ENCODE assay signal across 8 cellular contexts in genomic region chr17:27353469-27354050, GRCh38. TPM values are rescaled to one million over a fixed set of nuclear protein-coding genes. Genes with fewer than 3 reads are reported as not detected.
DNase-seq lines count a peak whose midpoint lies in the region; ATAC-seq and TF ChIP-seq lines count a peak whose summit lies in the region.

No MANE protein-coding gene starts in this region.

- H3K27ac Mint-ChIP-seq in endodermal cell, result peak overlapping the region; percentile 97

- ATAC-seq in GM19463 (IDR thresholded peaks at IDR 0.05; ENCODE audit: unreplicated experiment), result peak; percentile 81

- DNase-seq in COLO829 (ENCODE audit: low spot score) (peak; percentile 92), HPDE6-E6E7 (ENCODE audit: extremely low spot score) (peak; percentile 93), NOMO-1 (lab: John Stamatoyannopoulos, UW; ENCODE audit: unreplicated experiment in 2 of 2) (peak; percentile 75 to 85), endodermal cell (peak; percentile 98), midbrain (lab: John Stamatoyannopoulos, UW) (peak; percentile 84)
- peak; percentile 63 for DNase-seq in activated CD8-positive, alpha-beta memory T cell treated with anti-CD3 and anti-CD28 coated beads, Interleukin-2, amount 50 U/mL, for 24 hours (ENCODE audit: extremely low read depth)
- DNase-seq in stimulated activated CD8-positive, alpha-beta memory T cell treated with anti-CD3 and anti-CD28 coated beads, Interleukin-15, amount 100 ng/mL, for 48 hours (ENCODE audit: low read depth in 2 of 2), result peak; percentile 87

- H3K36me3 ChIP-seq in endodermal cell (ENCODE audit: control insufficient read depth, insufficient read depth, low read length), result no peaks in the 10 kb centered on the region

- TF ChIP-seq CTCF in endodermal cell (conservative IDR thresholded peaks at IDR 0.05), result peak; percentile 99

- peaks cover 6% of the 10 kb centered on the region for H3K4me1 Mint-ChIP-seq in endodermal cell

- H3K9me3 ChIP-seq in endodermal cell (ENCODE audit: control insufficient read depth, low read length), result no peaks in the 10 kb centered on the region

- H3K27ac ChIP-seq in endodermal cell (ENCODE audit: low read depth, low read length), result peak overlapping the region; percentile 87

- H3K4me3 ChIP-seq in endodermal cell (ENCODE audit: low read length), result peak overlapping the region; percentile 90

- no peaks in the 10 kb centered on the region for H3K27me3 ChIP-seq in endodermal cell (ENCODE audit: control insufficient read depth, insufficient read depth, low read length, poor library complexity, severe bottlenecking)

- H3K4me1 ChIP-seq in endodermal cell (ENCODE audit: control insufficient read depth, insufficient read depth, low read length), result no peaks in the 10 kb centered on the region

- no peaks in the 10 kb centered on the region for H3K9me3 Mint-ChIP-seq in endodermal cell

- no peaks in the 10 kb centered on the region for H3K27me3 Mint-ChIP-seq in endodermal cell (ENCODE audit: insufficient read depth)

- H3K4me3 Mint-ChIP-seq in endodermal cell, result peak overlapping the region; percentile 81

- 0 to 6% methylated on average over 16 to 57 of the region's 57 CpGs for WGBS in endodermal cell (ENCODE audit: insufficient coverage in 1 of 2, insufficient read length in 1 of 2), 2 experiments

- H3K9ac ChIP-seq in endodermal cell (ENCODE audit: extremely low read depth, low read length, poor library complexity, severe bottlenecking), result peak overlapping the region; percentile 95

- H3K36me3 Mint-ChIP-seq in endodermal cell (ENCODE audit: low read depth), result peaks cover 16% of the 10 kb centered on the region

RNA-seq across cellular contexts. Expression of gene WSB1, which starts 59.6 kb away (rescaled TPM):
- 100 to 1,000 TPM; 236 to 270 TPM for total RNA-seq in endodermal cell
- 364 TPM for polyA plus RNA-seq in endodermal cell (2013, experiment 1 of 2)
- polyA plus RNA-seq in endodermal cell (2013, experiment 2 of 2), result 298 TPM

Comparison
In these comparisons a context has a peak if more than half of its experiments do, and no peak if none do; other contexts are left out.
1. Peak in every context shown above with its lines: DNase-seq, ATAC-seq, H3K4me3 ChIP-seq and H3K27ac ChIP-seq.